1 cellular context compared by ENCODE assay signal in the genomic region with DNA sequence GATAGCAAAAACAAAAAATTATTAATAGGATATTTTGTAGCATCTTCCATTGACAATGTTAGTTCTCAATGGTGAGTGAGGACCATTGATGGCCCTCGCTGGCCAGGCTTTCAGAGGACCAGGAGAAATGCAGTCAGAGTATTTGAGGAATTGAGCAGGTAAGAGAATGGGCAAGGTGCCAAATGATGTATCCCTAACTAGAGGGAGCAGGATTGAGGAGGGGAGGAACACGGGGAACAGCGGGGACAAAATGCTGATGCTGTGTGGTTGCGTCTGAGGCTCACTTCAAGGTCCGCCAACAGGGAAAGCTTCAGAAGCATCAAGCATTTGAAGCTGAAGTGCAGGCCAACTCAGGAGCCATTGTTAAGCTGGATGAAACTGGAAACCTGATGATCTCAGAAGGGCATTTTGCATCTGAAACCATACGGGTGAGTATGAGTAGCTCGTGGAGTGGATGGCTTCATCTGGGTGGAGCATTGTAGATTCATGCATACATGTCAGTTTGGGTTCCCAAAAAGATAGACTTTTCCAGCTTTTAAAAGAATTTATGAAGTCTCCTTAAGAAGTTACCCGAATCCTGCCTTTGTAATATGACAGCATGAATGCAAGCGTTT.
TF ChIP-seq lines count a peak whose summit lies in the region.

No MANE protein-coding gene starts in this region.

TF ChIP-seq in SK-N-SH treated with all-trans-retinoic acid at 6 μM for 48 hours, 23 proteins besides CTCF, POLR2A, EP300 and RAD21 (continued from another document):
- TF ChIP-seq, protein P1, sequence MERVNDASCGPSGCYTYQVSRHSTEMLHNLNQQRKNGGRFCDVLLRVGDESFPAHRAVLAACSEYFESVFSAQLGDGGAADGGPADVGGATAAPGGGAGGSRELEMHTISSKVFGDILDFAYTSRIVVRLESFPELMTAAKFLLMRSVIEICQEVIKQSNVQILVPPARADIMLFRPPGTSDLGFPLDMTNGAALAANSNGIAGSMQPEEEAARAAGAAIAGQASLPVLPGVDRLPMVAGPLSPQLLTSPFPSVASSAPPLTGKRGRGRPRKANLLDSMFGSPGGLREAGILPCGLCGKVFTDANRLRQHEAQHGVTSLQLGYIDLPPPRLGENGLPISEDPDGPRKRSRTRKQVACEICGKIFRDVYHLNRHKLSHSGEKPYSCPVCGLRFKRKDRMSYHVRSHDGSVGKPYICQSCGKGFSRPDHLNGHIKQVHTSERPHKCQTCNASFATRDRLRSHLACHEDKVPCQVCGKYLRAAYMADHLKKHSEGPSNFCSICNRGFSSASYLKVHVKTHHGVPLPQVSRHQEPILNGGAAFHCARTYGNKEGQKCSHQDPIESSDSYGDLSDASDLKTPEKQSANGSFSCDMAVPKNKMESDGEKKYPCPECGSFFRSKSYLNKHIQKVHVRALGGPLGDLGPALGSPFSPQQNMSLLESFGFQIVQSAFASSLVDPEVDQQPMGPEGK (CRISPR knock-in tag; IDR thresholded peaks at IDR 0.05; ENCODE audit: borderline replicate concordance), result no peak
- no peak for TF ChIP-seq ZNF70 (CRISPR knock-in tag; IDR thresholded peaks at IDR 0.05)
TF ChIP-seq in SK-N-SH treated with all-trans-retinoic acid at 6 μM for 48 hours: peak in this region for 0.
